In genomic region chr2:57760448-57760847, GRCh38 we compare ENCODE assay signal across 8 cellular contexts.
DNase-seq lines count a peak whose midpoint lies in the region; ATAC-seq and TF ChIP-seq lines count a peak whose summit lies in the region.

No MANE protein-coding gene starts in this region.

- peak overlapping the region; percentile 11 for H3K4me3 Mint-ChIP-seq in stimulated activated naive CD8-positive, alpha-beta T cell treated with anti-CD3 and anti-CD28 coated beads, Interleukin-15, Interleukin-2, amounts not matched to agents 100 ng/mL and 50 ng/mL, for 24 hours
- peak overlapping the region; percentile 53 for H3K4me3 Mint-ChIP-seq in WTC11

- no peak overlapping the region for H3K27ac Mint-ChIP-seq in stimulated activated naive CD8-positive, alpha-beta T cell treated with anti-CD3 and anti-CD28 coated beads, Interleukin-15, Interleukin-2, amounts not matched to agents 100 ng/mL and 50 ng/mL, for 24 hours
- H3K27ac Mint-ChIP-seq in WTC11: no peak overlapping the region

- TF ChIP-seq CTCF in WTC11 (IDR thresholded peaks at IDR 0.05): no peak
- TF ChIP-seq CTCF in psoas muscle (IDR thresholded peaks at IDR 0.05): no peak
- TF ChIP-seq CTCF in transverse colon (IDR thresholded peaks at IDR 0.05): no peak

- TF ChIP-seq POLR2A in transverse colon (IDR thresholded peaks at IDR 0.05): no peak

- in situ Hi-C loops in transverse colon (cut with MboI; ENCODE audit: low pct_ligation_motif_present in 1 of 4, low pct_unique_long_range_greater_than_20kb in 1 of 4, low sequenced_read_pairs in 3 of 4): loop anchor here in 1 of 4 donors (25.0 kb wide), 1 partner anchor 677 kb away; no protein-coding TSS in a partner anchor

- H3K4me1 ChIP-seq in psoas muscle: peaks cover 5% of the 10 kb centered on the region
- H3K4me1 ChIP-seq in transverse colon: peaks cover 0 to 10% (median 8%) of the 10 kb centered on the region in 4 donors

- DNase-seq in stimulated activated naive CD8-positive, alpha-beta T cell treated with anti-CD3 and anti-CD28 coated beads, Interleukin-15, Interleukin-2, amounts not matched to agents 100 U/mL and 50 U/mL, for 24 hours: no peak
- DNase-seq in WTC11 (ENCODE audit: low spot score) (no peak), psoas muscle (no peak), transverse colon (no peak), inferior parietal cortex (ENCODE audit: extremely low spot score) (no peak), epidermal melanocyte (ENCODE audit: insufficient read length, low spot score) (no peak)

- no peaks in the 10 kb centered on the region for H3K4me1 Mint-ChIP-seq in stimulated activated naive CD8-positive, alpha-beta T cell treated with anti-CD3 and anti-CD28 coated beads, Interleukin-15, Interleukin-2, amounts not matched to agents 100 ng/mL and 50 ng/mL, for 24 hours (ENCODE audit: low read depth)
- peaks cover 34% of the 10 kb centered on the region for H3K4me1 Mint-ChIP-seq in WTC11

- CTCF ChIA-PET in WTC11 (lab: Charles Lee): interaction anchor here (0.5 to 2.0 kb wide), 24 partner anchors 9 to 1688 kb away, joined by 3 to 16 read pairs (median 4); partner anchors contain the start of genes FANCL and VRK2

- H3K9me3 ChIP-seq in psoas muscle: no peaks in the 10 kb centered on the region
- H3K9me3 ChIP-seq in transverse colon: no peaks in the 10 kb centered on the region

- POLR2A ChIA-PET in WTC11 (lab: Charles Lee): no interaction called here

- no peak for TF ChIP-seq EP300 in transverse colon (IDR thresholded peaks at IDR 0.05; ENCODE audit: low read depth)

- H3K36me3 ChIP-seq in psoas muscle (ENCODE audit: insufficient read depth in 1 of 2, low read depth in 1 of 2) (no peaks in the 10 kb centered on the region), transverse colon (no peaks in the 10 kb centered on the region)

- no peaks in the 10 kb centered on the region for H3K36me3 Mint-ChIP-seq in stimulated activated naive CD8-positive, alpha-beta T cell treated with anti-CD3 and anti-CD28 coated beads, Interleukin-15, Interleukin-2, amounts not matched to agents 100 ng/mL and 50 ng/mL, for 24 hours (ENCODE audit: low read depth)
- H3K36me3 Mint-ChIP-seq in WTC11: no peaks in the 10 kb centered on the region

- H3K27me3 ChIP-seq in psoas muscle (ENCODE audit: insufficient read depth in 3 of 3, low read length in 2 of 3) (no peaks in the 10 kb centered on the region), transverse colon (no peaks in the 10 kb centered on the region)

- H3K27ac ChIP-seq in psoas muscle (no peak overlapping the region), transverse colon (no peak overlapping the region)

- 75 to 80% (median 79%) methylated on average over 3 of the region's 3 CpGs for WGBS in psoas muscle, 3 donors
- 54 to 66% methylated on average over 3 of the region's 3 CpGs for WGBS in transverse colon (ENCODE audit: low coverage in 1 of 2), 2 donors

- no peak for ATAC-seq in stimulated activated naive CD8-positive, alpha-beta T cell treated with anti-CD3 and anti-CD28 coated beads, Interleukin-15, Interleukin-2, amounts not matched to agents 100 U/mL and 50 U/mL, for 24 hours
- ATAC-seq in HG03280 (IDR thresholded peaks at IDR 0.05; ENCODE audit: unreplicated experiment) (peak; percentile 49), WTC11 (no peak), psoas muscle (peak in 1 of 4 donors; percentile 20)

- H3K4me3 ChIP-seq in psoas muscle: peak overlapping the region; percentile 50
- peak overlapping the region in 1 of 4 donors; percentile 40 for H3K4me3 ChIP-seq in transverse colon

- intact Hi-C loops in psoas muscle (cut with DNase I): loop anchor here in 1 of 2 donors (10.0 kb wide), 1 partner anchor 684 kb away; no protein-coding TSS in a partner anchor
- intact Hi-C loops in transverse colon (cut with DNase I; ENCODE audit: low total_unique reads): loop anchor here (5.0 kb wide), 1 partner anchor 588 kb away; no protein-coding TSS in a partner anchor

- peaks cover 4% of the 10 kb centered on the region for H3K27me3 Mint-ChIP-seq in stimulated activated naive CD8-positive, alpha-beta T cell treated with anti-CD3 and anti-CD28 coated beads, Interleukin-15, Interleukin-2, amounts not matched to agents 100 ng/mL and 50 ng/mL, for 24 hours
- H3K27me3 Mint-ChIP-seq in WTC11 (ENCODE audit: low read depth): peaks cover 2% of the 10 kb centered on the region; the same call in 1 of the 2 replicates

- H3K9me3 Mint-ChIP-seq in stimulated activated naive CD8-positive, alpha-beta T cell treated with anti-CD3 and anti-CD28 coated beads, Interleukin-15, Interleukin-2, amounts not matched to agents 100 ng/mL and 50 ng/mL, for 24 hours: no peaks in the 10 kb centered on the region
- no peaks in the 10 kb centered on the region for H3K9me3 Mint-ChIP-seq in WTC11

TF ChIP-seq in WTC11, 78 proteins besides CTCF, POLR2A, EP300 and RAD21:
- TF ChIP-seq, protein P1, sequence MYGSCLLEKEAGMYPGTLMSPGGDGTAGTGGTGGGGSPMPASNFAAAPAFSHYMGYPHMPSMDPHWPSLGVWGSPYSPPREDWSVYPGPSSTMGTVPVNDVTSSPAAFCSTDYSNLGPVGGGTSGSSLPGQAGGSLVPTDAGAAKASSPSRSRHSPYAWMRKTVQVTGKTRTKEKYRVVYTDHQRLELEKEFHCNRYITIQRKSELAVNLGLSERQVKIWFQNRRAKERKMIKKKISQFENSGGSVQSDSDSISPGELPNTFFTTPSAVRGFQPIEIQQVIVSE (CRISPR knock-in tag; IDR thresholded peaks at IDR 0.05; ENCODE audit: borderline replicate concordance): no peak
- no peak for TF ChIP-seq ZBTB21 (CRISPR knock-in tag; IDR thresholded peaks at IDR 0.05; ENCODE audit: borderline replicate concordance)
